Comparison of ENCODE assay signal across 14 cellular contexts in genomic region chr11:16603245-16603644, GRCh38.
A peak's percentile ranks its signal among the peaks of the same experiment; 100 is the strongest.
DNase-seq lines count a peak whose midpoint lies in the region; ATAC-seq, FAIRE-seq and TF ChIP-seq lines count a peak whose summit lies in the region.
"Had no signal": no experiment of that assay in that cellular context is flagged by ENCODE, and none has a peak within 500 bp of the region (broad histone marks: within the 10 kb centered on the region; RNA-seq: fewer than 3 reads in every experiment).

No MANE protein-coding gene starts in this region.

- H3K79me1 ChIP-seq in H1 (ENCODE audit: low read depth, low read length) (no peaks in the 10 kb centered on the region), mesendoderm (ENCODE audit: low read length) (no peaks in the 10 kb centered on the region)

- no peak for TF ChIP-seq POLR2A in heart left ventricle (IDR thresholded peaks at IDR 0.05)
- no peak for TF ChIP-seq POLR2A in H1 (IDR thresholded peaks at IDR 0.05; ENCODE audit: control extremely low read depth in 1 of 2, low read depth in 2 of 2, low read length in 2 of 2)
- TF ChIP-seq POLR2A in GM12892 (IDR thresholded peaks at IDR 0.05; ENCODE audit: low read depth, low read length), result no peak

- TF ChIP-seq CTCF in heart left ventricle (IDR thresholded peaks at IDR 0.05), result peak in 7 of 12 donors; percentile 10 to 45 (median 23)
- TF ChIP-seq CTCF in H1 (IDR thresholded peaks at IDR 0.05; ENCODE audit: control extremely low read depth in 1 of 3, insufficient read depth in 1 of 3, low read depth in 1 of 3, low read length in 3 of 3), result peak; percentile 9 to 34 (median 23); a peak in 3 of 4 replicates
- TF ChIP-seq CTCF in type B pancreatic cell (conservative IDR thresholded peaks at IDR 0.05), result no peak

- no peak overlapping the region for H2BK15ac ChIP-seq in H1 (ENCODE audit: low read length)
- no peak overlapping the region for H2BK15ac ChIP-seq in mesendoderm (replicated peaks; ENCODE audit: low read depth)

- H3K4me1 ChIP-seq in heart left ventricle (peaks cover 0 to 40% (median 13%) of the 10 kb centered on the region in 12 donors), H1 (replicated peaks in 1 of 4; ENCODE audit: control insufficient read depth in 3 of 4, insufficient read depth in 4 of 4, low read length in 3 of 4) (peaks cover 4 to 29% (median 7%) of the 10 kb centered on the region in 4 experiments; a peak in 6 of 7 replicates), mesendoderm (ENCODE audit: control insufficient read depth, low read depth, low read length) (no peaks in the 10 kb centered on the region)
- H3K4me1 ChIP-seq: SJCRH30 had no signal

- peaks cover 44% of the 10 kb centered on the region for H3K27me3 Mint-ChIP-seq in type B pancreatic cell

- H3K4me2 ChIP-seq in H1 (ENCODE audit: insufficient read depth in 1 of 2, low read depth in 2 of 2, low read length in 2 of 2), result peak overlapping the region in 1 of 2 experiments; percentile 82; a peak in 2 of 4 replicates
- no peak overlapping the region for H3K4me2 ChIP-seq in mesendoderm (ENCODE audit: low read length)

- no peaks in the 10 kb centered on the region for H3K36me3 Mint-ChIP-seq in type B pancreatic cell

- H3K27me3 ChIP-seq in heart left ventricle (peaks cover 0 to 55% (median 0%) of the 10 kb centered on the region in 9 donors), H1 (replicated peaks in 1 of 4; ENCODE audit: control insufficient read depth in 3 of 4, extremely low read depth in 1 of 4, insufficient read depth in 3 of 4, low read length in 3 of 4) (peaks cover 51 to 76% (median 59%) of the 10 kb centered on the region in 4 experiments), mesendoderm (ENCODE audit: insufficient read depth, low read length, poor library complexity) (peaks cover 18% of the 10 kb centered on the region)

- 51 to 63% (median 58%) methylated on average over 2 of the region's 2 CpGs for WGBS in heart left ventricle, 4 donors
- 5% methylated on average over 2 of the region's 2 CpGs; no CpG with 5 or more reads in 1 of the 2 experiments for WGBS in H1 (ENCODE audit: extremely low coverage in 1 of 2, insufficient coverage in 1 of 2, insufficient read length in 1 of 2, insufficient replicate concordance in 2 of 2, low coverage in 1 of 2, low lambda C conversion rate in 2 of 2, missing lambda C conversion rate in 1 of 2), 2 experiments
- no CpG with 5 or more reads among the region's 2 CpGs for whole genome bisulfite sequencing in mesendoderm (ENCODE audit: extremely low coverage, insufficient coverage, low lambda C conversion rate)

- H4K20me1 ChIP-seq in H1 (replicated peaks in 1 of 2; ENCODE audit: control insufficient read depth in 1 of 2, insufficient read depth in 2 of 2, low read length in 2 of 2), result peaks cover 8 to 9% of the 10 kb centered on the region in 2 experiments

- DNase-seq in heart left ventricle, result peak in 3 of 5 donors; percentile 25 to 52 (median 50)
- DNase-seq in Right ventricle myocardium superior, result no peak
- no peak for DNase-seq in H1 (ENCODE audit: low read depth in 1 of 2, low spot score in 2 of 2)
- DNase-seq in mesendoderm, result peak; percentile 50
- DNase-seq in type B pancreatic cell (ENCODE audit: extremely low spot score, unreplicated experiment), result no peak
- DNase-seq in GM12892 (ENCODE audit: insufficient read length), result no peak
- DNase-seq in SKM-1 (lab: John Stamatoyannopoulos, UW; ENCODE audit: unreplicated experiment), result no peak
- DNase-seq in stimulated activated CD4-positive, alpha-beta T cell treated with anti-CD3 and anti-CD28 coated beads, Interleukin-2, amount 100 ng/mL, for 24 hours, result no peak
- DNase-seq: NCI-H526 treated with DMSO at 0.1 percent for 48 hours, SJCRH30, transverse colon had no signal

- H3K14ac ChIP-seq in H1 (ENCODE audit: insufficient read length), result no peak overlapping the region

- H2BK120ac ChIP-seq in H1 (replicated peaks; ENCODE audit: low read depth, low read length), result no peak overlapping the region
- no peak overlapping the region for H2BK120ac ChIP-seq in mesendoderm (ENCODE audit: low read depth, low read length)

- no peak for TF ChIP-seq EP300 in H1 (IDR thresholded peaks at IDR 0.05; ENCODE audit: borderline replicate concordance in 1 of 2, low read depth in 2 of 2, low read length in 2 of 2)

- H2BK5ac ChIP-seq in H1 (ENCODE audit: low read depth, low read length) (no peak overlapping the region), mesendoderm (ENCODE audit: low read length) (no peak overlapping the region)

- H2AK5ac ChIP-seq in H1 (ENCODE audit: low read depth, low read length) (no peak overlapping the region), mesendoderm (ENCODE audit: low read length) (no peak overlapping the region)

- H3K23me2 ChIP-seq in H1 (ENCODE audit: low read depth, low read length), result peaks cover 25% of the 10 kb centered on the region; the same call in 1 of the 2 replicates

- FAIRE-seq in H1 (lab: Jason Lieb, UNC) (no peak), GM12892 (lab: Jason Lieb, UNC) (no peak)

- H4K91ac ChIP-seq in H1 (replicated peaks; ENCODE audit: insufficient read length, low read length), result no peak overlapping the region

- POLR2A ChIA-PET in H1 (lab: Charles Lee; ENCODE audit: partially characterized antibody), result interaction anchor here (1.6 kb wide), 1 partner anchor 9 kb away, joined by 3 read pairs; no protein-coding TSS in a partner anchor

- H3K56ac ChIP-seq in H1 (replicated peaks; ENCODE audit: insufficient read length, low read depth, low read length), result no peak overlapping the region
- no peak overlapping the region for H3K56ac ChIP-seq in mesendoderm (ENCODE audit: low read length)

- H3K4ac ChIP-seq in H1 (replicated peaks; ENCODE audit: insufficient read length, low read depth, low read length) (no peak overlapping the region), mesendoderm (ENCODE audit: low read depth, low read length) (no peak overlapping the region)

- H3K9ac ChIP-seq in H1 (replicated peaks in 1 of 4; ENCODE audit: extremely low read depth in 1 of 4, low read depth in 3 of 4, low read length in 3 of 4) (no peak overlapping the region), mesendoderm (ENCODE audit: low read length) (no peak overlapping the region)

- H4K8ac ChIP-seq in H1 (ENCODE audit: extremely low read depth, insufficient read depth, low read length) (no peak overlapping the region), mesendoderm (ENCODE audit: low read depth, low read length) (no peak overlapping the region)

- TF ChIP-seq RAD21 in H1 (IDR thresholded peaks at IDR 0.05 in 1 of 2, conservative IDR thresholded peaks at IDR 0.05 in 1 of 2; ENCODE audit: low read depth in 2 of 2, low read length in 2 of 2), result peak; percentile 57 to 63

- peak overlapping the region; percentile 85 to 100 (median 97) for H3K27ac ChIP-seq in heart left ventricle
- no peak overlapping the region for H3K27ac ChIP-seq in H1 (ENCODE audit: low read depth, low read length)
- H3K27ac ChIP-seq in mesendoderm (ENCODE audit: low read depth, low read length), result no peak overlapping the region
- H3K27ac ChIP-seq: HL-60, SJCRH30 had no signal

- H3K27ac Mint-ChIP-seq in type B pancreatic cell, result no peak overlapping the region
- H3K27ac Mint-ChIP-seq: activated T-helper 2 cell treated with anti-CD3 and anti-CD28 coated beads, Interferon-gamma antibody, Interleukin-2, Interleukin-4, amounts not matched to agents 10 μg/mL and 5 μg/mL and 100 μg/mL, durations not matched to agents 14 hours and 24 hours and 36 hours had no signal

- ATAC-seq in heart left ventricle, result peak in 1 of 4 donors; percentile 13
- ATAC-seq in Right ventricle myocardium superior (ENCODE audit: poor library complexity), result no peak

- CTCF ChIA-PET in H1 (lab: Charles Lee; ENCODE audit: partially characterized antibody), result interaction anchor here (0.8 to 3.6 kb wide), 10 partner anchors 9 to 778 kb away, joined by 3 to 16 read pairs (median 4); no protein-coding TSS in a partner anchor

- H3K4me3 ChIP-seq in heart left ventricle (peak overlapping the region in 9 of 12 donors; percentile 70 to 93 (median 89)), H1 (ENCODE audit: extremely low read depth in 1 of 4, insufficient read depth in 2 of 4, low read depth in 3 of 4, low read length in 4 of 4) (no peak overlapping the region), mesendoderm (ENCODE audit: low read length) (no peak overlapping the region)
- H3K4me3 ChIP-seq: lung, SJCRH30 had no signal

- H3K79me2 ChIP-seq in H1 (ENCODE audit: control insufficient read depth in 1 of 2, insufficient read depth in 2 of 2, low read length in 2 of 2) (no peaks in the 10 kb centered on the region), mesendoderm (ENCODE audit: control insufficient read depth, insufficient read depth, low read length) (no peaks in the 10 kb centered on the region)

- H3K18ac ChIP-seq in H1 (ENCODE audit: extremely low read depth, low read length) (no peak overlapping the region), mesendoderm (ENCODE audit: low read length) (no peak overlapping the region)

- H2BK20ac ChIP-seq in H1 (ENCODE audit: low read length), result no peak overlapping the region

- peak overlapping the region; percentile 92 for H3K4me3 Mint-ChIP-seq in type B pancreatic cell

- H2AFZ ChIP-seq in H1 (ENCODE audit: low read length), result no peak overlapping the region

- no peaks in the 10 kb centered on the region for H3K9me3 Mint-ChIP-seq in type B pancreatic cell
- H3K9me3 Mint-ChIP-seq: activated T-helper 2 cell treated with anti-CD3 and anti-CD28 coated beads, Interferon-gamma antibody, Interleukin-2, Interleukin-4, amounts not matched to agents 10 μg/mL and 5 μg/mL and 100 μg/mL, durations not matched to agents 14 hours and 24 hours and 36 hours had no signal

- no peak overlapping the region for H3K23ac ChIP-seq in H1 (ENCODE audit: insufficient read length)
- H3K23ac ChIP-seq in mesendoderm (ENCODE audit: low read length), result no peak overlapping the region

- no peak overlapping the region for H2BK12ac ChIP-seq in H1 (ENCODE audit: low read depth, low read length)

- H3K36me3 ChIP-seq in heart left ventricle (no peaks in the 10 kb centered on the region), H1 (ENCODE audit: control insufficient read depth in 2 of 4, insufficient read depth in 4 of 4, low read length in 3 of 4) (no peaks in the 10 kb centered on the region), mesendoderm (ENCODE audit: control insufficient read depth, insufficient read depth, low read length) (no peaks in the 10 kb centered on the region)
- H3K36me3 ChIP-seq: SJCRH30, transverse colon had no signal

- peaks cover 7% of the 10 kb centered on the region for H3K4me1 Mint-ChIP-seq in type B pancreatic cell (ENCODE audit: unreplicated experiment)

- intact Hi-C loops in heart left ventricle (cut with DNase I) (loop anchor here in 8 of 10 donors (5.0 to 10.0 kb wide), 14 partner anchors 128 to 786 kb away; partner anchors contain the start of gene SOX6 (in 1 of the 8)), Right ventricle myocardium superior (cut with DNase I) (no loop called here)

- no peak overlapping the region for H4K5ac ChIP-seq in H1 (ENCODE audit: insufficient read length, low read depth, low read length)
- no peak overlapping the region for H4K5ac ChIP-seq in mesendoderm (ENCODE audit: low read length)

- H3K9me3 ChIP-seq in heart left ventricle (no peaks in the 10 kb centered on the region), H1 (ENCODE audit: insufficient read depth in 2 of 2, low read depth in 1 of 2, low read length in 1 of 2) (no peaks in the 10 kb centered on the region)
- H3K9me3 ChIP-seq: SJCRH30, transverse colon had no signal

TF ChIP-seq in H1, 55 proteins besides CTCF, POLR2A, EP300 and RAD21 (continues in another document):
- no peak for TF ChIP-seq CHD2 (IDR thresholded peaks at IDR 0.05; ENCODE audit: low read length)
- no peak for TF ChIP-seq RBBP5 (IDR thresholded peaks at IDR 0.05; ENCODE audit: borderline replicate concordance, low read depth, low read length)

Comparison
In these comparisons a context has a peak if more than half of its experiments do, and no peak if none do; other contexts are left out.
1. DNase-seq: peak in heart left ventricle (3 of 5) and mesendoderm (single experiment); none in Right ventricle myocardium superior (single experiment), H1 (0 of 2), type B pancreatic cell (single experiment), GM12892 (single experiment), SKM-1 (single experiment) and stimulated activated CD4-positive, alpha-beta T cell treated with anti-CD3 and anti-CD28 coated beads, Interleukin-2, amount 100 ng/mL, for 24 hours (0 of 2).
2. H3K27ac ChIP-seq: peak in heart left ventricle (12 of 12); none in H1 (single experiment) and mesendoderm (single experiment).
3. H3K4me3 ChIP-seq: peak in heart left ventricle (9 of 12); none in H1 (0 of 4) and mesendoderm (single experiment).